In the genomic region with DNA sequence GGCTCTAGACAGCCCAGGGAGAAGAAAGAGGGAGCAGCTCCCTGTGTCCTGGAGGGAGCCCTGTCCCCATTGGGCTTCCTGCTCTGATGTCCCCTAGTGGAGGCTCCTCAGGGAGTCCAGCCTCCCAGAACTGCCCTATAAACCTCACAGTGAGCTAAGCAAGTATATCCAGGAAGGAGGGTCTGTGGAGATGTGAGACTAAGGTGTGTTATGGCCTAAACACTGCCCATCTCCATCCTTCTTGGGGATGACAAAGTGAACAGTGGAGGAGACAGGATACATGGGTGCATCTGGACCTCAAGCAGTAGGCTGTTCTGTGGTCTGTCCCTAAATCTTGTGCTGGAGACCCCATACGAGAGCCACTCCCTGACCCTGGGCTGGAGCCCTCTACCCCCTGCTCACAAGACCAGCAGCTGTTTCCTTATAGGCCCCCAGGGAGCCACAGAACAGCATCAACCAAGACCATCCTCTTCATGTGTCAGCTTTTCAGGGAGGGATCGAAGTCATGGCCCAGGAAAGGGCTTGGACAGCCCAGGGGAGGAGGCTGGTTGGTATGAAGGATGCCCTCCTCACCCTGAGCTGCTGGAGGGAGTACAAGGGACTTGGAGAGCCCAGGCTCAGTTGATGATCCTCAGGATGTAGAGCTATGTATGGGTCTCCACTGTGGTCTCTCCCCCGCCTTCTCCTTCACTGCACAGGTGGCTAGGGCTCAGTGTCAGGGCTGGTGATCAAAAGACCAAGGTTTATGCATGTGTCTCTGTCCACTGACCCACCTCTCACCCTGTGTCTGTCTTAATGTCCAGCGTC, we compare ENCODE assay signal across 23 cellular contexts.
"Had no signal": no experiment of that assay in that cellular context is flagged by ENCODE, and none has a peak within 500 bp of the region (broad histone marks: within the 10 kb centered on the region; RNA-seq: fewer than 3 reads in every experiment).

No MANE protein-coding gene starts in this region.

- H3K27ac ChIP-seq: brain microvascular endothelial cell, left lung, prostate gland, suprapubic skin had no signal

- H3K4me3 ChIP-seq: coronary artery, esophagus squamous epithelium, left lung, prostate gland, skin epidermis, suprapubic skin had no signal

- H3K4me1 Mint-ChIP-seq: central memory CD8-positive, alpha-beta T cell; nephron; T-helper 17 cell had no signal

- H3K4me1 ChIP-seq: left lung, prostate gland, suprapubic skin had no signal

- H3K9me3 Mint-ChIP-seq: central memory CD8-positive, alpha-beta T cell; nephron; type B pancreatic cell had no signal

- H3K36me3 Mint-ChIP-seq: activated naive CD8-positive, alpha-beta T cell; type B pancreatic cell had no signal

- FAIRE-seq: kidney had no signal

- DNase-seq: activated CD4-positive, alpha-beta T cell treated with anti-CD3 and anti-CD28 coated beads for 48 hours; activated CD8-positive, alpha-beta memory T cell treated with anti-CD3 and anti-CD28 coated beads for 24 hours; activated gamma-delta T cell treated with Interleukin-2 at 50 U/mL for 16 hours; brain microvascular endothelial cell; esophagus squamous epithelium; glutamatergic neuron; hypothalamus; kidney; left lung; mesenchymal stem cell; right cardiac atrium; stimulated activated CD4-positive, alpha-beta T cell treated with anti-CD3 and anti-CD28 coated beads, Interleukin-15, amount 100 ng/mL, for 24 hours; stimulated activated CD4-positive, alpha-beta T cell treated with anti-CD3 and anti-CD28 coated beads, Interleukin-4, amount 100 ng/mL, for 1 hour; stimulated activated naive CD4-positive, alpha-beta T cell treated with Interleukin-2 at 50 U/mL for 16 hours; T-helper 17 cell had no signal

- H3K36me3 ChIP-seq: brain microvascular endothelial cell, esophagus squamous epithelium, left lung, prostate gland, suprapubic skin had no signal

- ATAC-seq: left lung, right cardiac atrium, T-helper 17 cell had no signal

- H3K27me3 ChIP-seq: left lung had no signal

- H3K27ac Mint-ChIP-seq: activated naive CD8-positive, alpha-beta T cell; nephron; T-helper 17 cell had no signal

- H3K9me3 ChIP-seq: esophagus squamous epithelium, left lung, prostate gland, suprapubic skin had no signal

- H3K4me3 Mint-ChIP-seq: activated naive CD8-positive, alpha-beta T cell; central memory CD8-positive, alpha-beta T cell; nephron; T-helper 17 cell; type B pancreatic cell had no signal
